12 cellular contexts compared by ENCODE assay signal in genomic region chr7:107999814-108000560, GRCh38. TPM values are rescaled to one million over a fixed set of nuclear protein-coding genes. Genes with fewer than 3 reads are reported as not detected.
DNase-seq lines count a peak whose midpoint lies in the region; ATAC-seq and TF ChIP-seq lines count a peak whose summit lies in the region.
"Had no signal": no experiment of that assay in that cellular context is flagged by ENCODE, and none has a peak within 500 bp of the region (broad histone marks: within the 10 kb centered on the region; RNA-seq: fewer than 3 reads in every experiment).

No MANE protein-coding gene starts in this region.

- H3K9me3 ChIP-seq in hepatocyte (ENCODE audit: low read depth) (no peaks in the 10 kb centered on the region), smooth muscle cell (replicated peaks; ENCODE audit: low read depth) (no peaks in the 10 kb centered on the region)
- H3K9me3 ChIP-seq: left lung had no signal

- no peaks in the 10 kb centered on the region for H3K9me2 ChIP-seq in hepatocyte (replicated peaks; ENCODE audit: insufficient read depth)

- in situ Hi-C loops in astrocyte of the cerebellum (cut with HindIII; ENCODE audit: low sequenced_read_pairs): loop anchor here (5.0 kb wide), 1 partner anchor 147 kb away; no protein-coding TSS in a partner anchor

- peak overlapping the region; percentile 94 for H3K4me3 ChIP-seq in HFF-Myc (replicated peaks; ENCODE audit: low read depth, low read length)
- H3K4me3 ChIP-seq in astrocyte of the cerebellum (ENCODE audit: low read depth, low read length): peak overlapping the region; percentile 74
- H3K4me3 ChIP-seq in hepatocyte: peak overlapping the region; percentile 84
- H3K4me3 ChIP-seq in smooth muscle cell: peak overlapping the region; percentile 72

- no peak overlapping the region for H3K27ac Mint-ChIP-seq in activated T-cell treated with anti-CD3 and anti-CD28 coated beads, Interleukin-2, amount 50 U/mL, for 24 hours
- H3K27ac Mint-ChIP-seq: stimulated activated effector memory CD8-positive, alpha-beta T cell treated with anti-CD3 and anti-CD28 coated beads, Interleukin-12 subunit alpha, Interleukin-12 subunit beta, amount 100 ng/mL, for 72 hours had no signal

- H3K27ac ChIP-seq in hepatocyte (peak overlapping the region; percentile 95), smooth muscle cell (ENCODE audit: low read depth) (peak overlapping the region; percentile 92)

- H3K79me2 ChIP-seq in hepatocyte: peaks cover 52% of the 10 kb centered on the region
- H3K79me2 ChIP-seq in smooth muscle cell (ENCODE audit: low read depth): peaks cover 20% of the 10 kb centered on the region

- TF ChIP-seq CTCF in HFF-Myc (IDR thresholded peaks at IDR 0.05; ENCODE audit: low read depth, low read length, missing control alignments): no peak
- TF ChIP-seq CTCF in astrocyte of the cerebellum (IDR thresholded peaks at IDR 0.05; ENCODE audit: low read depth, low read length, missing control alignments): no peak
- TF ChIP-seq CTCF in hepatocyte (IDR thresholded peaks at IDR 0.05; ENCODE audit: poor library complexity): no peak
- no peak for TF ChIP-seq CTCF in smooth muscle cell (IDR thresholded peaks at IDR 0.05; ENCODE audit: borderline replicate concordance, insufficient read depth, poor library complexity, severe bottlenecking)

- no peaks in the 10 kb centered on the region for H4K20me1 ChIP-seq in hepatocyte (ENCODE audit: insufficient read depth, poor library complexity, severe bottlenecking)
- H4K20me1 ChIP-seq in smooth muscle cell (ENCODE audit: low read depth): peaks cover 6% of the 10 kb centered on the region

- DNase-seq in HFF-Myc (ENCODE audit: extremely low read depth, low read depth): no peak
- DNase-seq in astrocyte of the cerebellum (ENCODE audit: low read depth): no peak
- no peak for DNase-seq in hepatocyte (ENCODE audit: low spot score)
- no peak for DNase-seq in smooth muscle cell (lab: John Stamatoyannopoulos, UW; ENCODE audit: unreplicated experiment)
- no peak for DNase-seq in NCI-H146 (lab: John Stamatoyannopoulos, UW)
- DNase-seq in activated T-cell treated with anti-CD3 and anti-CD28 coated beads, Interleukin-2, amount 50 U/mL, for 24 hours: no peak
- DNase-seq: activated effector memory CD4-positive, alpha-beta T cell treated with Interleukin-2 at 50 U/mL for 16 hours; DMS79 treated with DMSO at 0.1 percent for 48 hours; left lung had no signal

- no peak overlapping the region for H3K4me3 Mint-ChIP-seq in activated T-cell treated with anti-CD3 and anti-CD28 coated beads, Interleukin-2, amount 50 U/mL, for 24 hours
- H3K4me3 Mint-ChIP-seq: stimulated activated effector memory CD8-positive, alpha-beta T cell treated with anti-CD3 and anti-CD28 coated beads, Interleukin-12 subunit alpha, Interleukin-12 subunit beta, amount 100 ng/mL, for 72 hours had no signal

- H3K9me3 Mint-ChIP-seq in activated T-cell treated with anti-CD3 and anti-CD28 coated beads, Interleukin-2, amount 50 U/mL, for 24 hours: no peaks in the 10 kb centered on the region
- H3K9me3 Mint-ChIP-seq: stimulated activated effector memory CD8-positive, alpha-beta T cell treated with anti-CD3 and anti-CD28 coated beads, Interleukin-12 subunit alpha, Interleukin-12 subunit beta, amount 100 ng/mL, for 72 hours had no signal

- H3K4me2 ChIP-seq in hepatocyte (peak overlapping the region; percentile 97), smooth muscle cell (peak overlapping the region; percentile 89)

- H3K36me3 ChIP-seq in hepatocyte (replicated peaks; ENCODE audit: insufficient read depth, low read depth) (no peaks in the 10 kb centered on the region), smooth muscle cell (ENCODE audit: low read depth) (no peaks in the 10 kb centered on the region)
- H3K36me3 ChIP-seq: left lung had no signal

- peaks cover 22% of the 10 kb centered on the region for H3K4me1 Mint-ChIP-seq in activated T-cell treated with anti-CD3 and anti-CD28 coated beads, Interleukin-2, amount 50 U/mL, for 24 hours (ENCODE audit: low read depth)

- no peaks in the 10 kb centered on the region for H3K36me3 Mint-ChIP-seq in activated T-cell treated with anti-CD3 and anti-CD28 coated beads, Interleukin-2, amount 50 U/mL, for 24 hours (ENCODE audit: low read depth)
- H3K36me3 Mint-ChIP-seq: stimulated activated effector memory CD8-positive, alpha-beta T cell treated with anti-CD3 and anti-CD28 coated beads, Interleukin-12 subunit alpha, Interleukin-12 subunit beta, amount 100 ng/mL, for 72 hours had no signal

- H3K27me3 Mint-ChIP-seq in activated T-cell treated with anti-CD3 and anti-CD28 coated beads, Interleukin-2, amount 50 U/mL, for 24 hours: peaks cover 75% of the 10 kb centered on the region

- no peak overlapping the region for H2AFZ ChIP-seq in hepatocyte
- no peak overlapping the region for H2AFZ ChIP-seq in smooth muscle cell (ENCODE audit: low read depth)

- H3K4me1 ChIP-seq in hepatocyte (ENCODE audit: insufficient read depth) (peaks cover 71% of the 10 kb centered on the region), smooth muscle cell (ENCODE audit: low read depth) (peaks cover 66% of the 10 kb centered on the region)

- H3K27me3 ChIP-seq in hepatocyte: no peaks in the 10 kb centered on the region
- H3K27me3 ChIP-seq in smooth muscle cell (ENCODE audit: low read depth): no peaks in the 10 kb centered on the region

- ATAC-seq in GM21529 (IDR thresholded peaks at IDR 0.05; ENCODE audit: unreplicated experiment) (no peak), HG03097 (IDR thresholded peaks at IDR 0.05; ENCODE audit: low FRiP score, unreplicated experiment) (no peak)
- ATAC-seq: left lung; stimulated activated effector memory CD8-positive, alpha-beta T cell treated with anti-CD3 and anti-CD28 coated beads, Interleukin-12 subunit alpha, Interleukin-12 subunit beta, amount 100 ng/mL, for 72 hours had no signal

- H3F3A ChIP-seq in smooth muscle cell (ENCODE audit: low read depth): peaks cover 60% of the 10 kb centered on the region

- H3K9ac ChIP-seq in smooth muscle cell (ENCODE audit: low read depth): peak overlapping the region; percentile 62

- 66% methylated on average over 4 of the region's 4 CpGs for WGBS in hepatocyte (ENCODE audit: low lambda C conversion rate, missing lambda C conversion rate)
- WGBS in smooth muscle cell (ENCODE audit: low lambda C conversion rate): 24% methylated on average over 4 of the region's 4 CpGs

RNA-seq across cellular contexts. Expression of gene LAMB1, which starts 3.0 kb away (rescaled TPM):
- total RNA-seq in hepatocyte: 323 and 355 TPM in 2 replicates
- 284 and 329 TPM in 2 replicates for polyA plus RNA-seq in hepatocyte
- 244 and 306 TPM in 2 replicates for total RNA-seq in smooth muscle cell
- 191 and 246 TPM in 2 replicates for polyA plus RNA-seq in smooth muscle cell
